9 cellular contexts compared by ENCODE assay signal in genomic region chr12:51863921-51864700, GRCh38. TPM values are rescaled to one million over a fixed set of nuclear protein-coding genes. Genes with fewer than 3 reads are reported as not detected.
DNase-seq lines count a peak whose midpoint lies in the region; ATAC-seq lines count a peak whose summit lies in the region.
"Had no signal": no experiment of that assay in that cellular context is flagged by ENCODE, and none has a peak within 500 bp of the region (broad histone marks: within the 10 kb centered on the region; RNA-seq: fewer than 3 reads in every experiment).

No MANE protein-coding gene starts in this region.

- DNase-seq in COLO668 (lab: John Stamatoyannopoulos, UW; ENCODE audit: unreplicated experiment) (peak; percentile 6), NCI-H82 treated with DMSO at 0.1 percent for 48 hours (lab: John Stamatoyannopoulos, UW; ENCODE audit: unreplicated experiment) (peak; percentile 81), occipital lobe (lab: John Stamatoyannopoulos, UW) (peak; percentile 30), NCI-H1930 (lab: John Stamatoyannopoulos, UW) (no peak)
- no peak for DNase-seq in activated T-helper 2 cell treated with anti-CD3 and anti-CD28 coated beads, Interferon-gamma antibody, Interleukin-2, Interleukin-4, amounts not matched to agents 10 μg/mL and 5 μg/mL and 100 μg/mL, durations not matched to agents 14 hours and 24 hours and 36 hours (ENCODE audit: low spot score)
- no peak for DNase-seq in activated CD4-positive, alpha-beta T cell treated with anti-CD3 and anti-CD28 coated beads, Interleukin-2, amount 50 U/mL, for 4 hours

- H3K27me3 Mint-ChIP-seq in activated T-helper 2 cell treated with anti-CD3 and anti-CD28 coated beads, Interferon-gamma antibody, Interleukin-2, Interleukin-4, amounts not matched to agents 10 μg/mL and 5 μg/mL and 100 μg/mL, durations not matched to agents 14 hours and 24 hours and 36 hours (ENCODE audit: low read depth): peaks cover 56% of the 10 kb centered on the region

- ATAC-seq in esophagus mucosa (peak; percentile 32), HG03342 (IDR thresholded peaks at IDR 0.05; ENCODE audit: unreplicated experiment) (no peak)

- H3K4me3 Mint-ChIP-seq in activated T-helper 2 cell treated with anti-CD3 and anti-CD28 coated beads, Interferon-gamma antibody, Interleukin-2, Interleukin-4, amounts not matched to agents 10 μg/mL and 5 μg/mL and 100 μg/mL, durations not matched to agents 14 hours and 24 hours and 36 hours (ENCODE audit: low read depth): no peak overlapping the region

- no peaks in the 10 kb centered on the region for H3K36me3 Mint-ChIP-seq in activated T-helper 2 cell treated with anti-CD3 and anti-CD28 coated beads, Interferon-gamma antibody, Interleukin-2, Interleukin-4, amounts not matched to agents 10 μg/mL and 5 μg/mL and 100 μg/mL, durations not matched to agents 14 hours and 24 hours and 36 hours (ENCODE audit: low read depth)

- no peaks in the 10 kb centered on the region for H3K9me3 Mint-ChIP-seq in activated T-helper 2 cell treated with anti-CD3 and anti-CD28 coated beads, Interferon-gamma antibody, Interleukin-2, Interleukin-4, amounts not matched to agents 10 μg/mL and 5 μg/mL and 100 μg/mL, durations not matched to agents 14 hours and 24 hours and 36 hours

- no peaks in the 10 kb centered on the region for H3K4me1 Mint-ChIP-seq in activated T-helper 2 cell treated with anti-CD3 and anti-CD28 coated beads, Interferon-gamma antibody, Interleukin-2, Interleukin-4, amounts not matched to agents 10 μg/mL and 5 μg/mL and 100 μg/mL, durations not matched to agents 14 hours and 24 hours and 36 hours (ENCODE audit: low read depth)

- intact Hi-C loops in activated T-helper 2 cell treated with anti-CD3 and anti-CD28 coated beads, Interferon-gamma antibody, Interleukin-2, Interleukin-4, amounts not matched to agents 10 μg/mL and 5 μg/mL and 100 μg/mL, durations not matched to agents 14 hours and 24 hours and 36 hours (cut with micrococcal nuclease): no loop called here

- no peak overlapping the region for H3K27ac Mint-ChIP-seq in activated T-helper 2 cell treated with anti-CD3 and anti-CD28 coated beads, Interferon-gamma antibody, Interleukin-2, Interleukin-4, amounts not matched to agents 10 μg/mL and 5 μg/mL and 100 μg/mL, durations not matched to agents 14 hours and 24 hours and 36 hours

RNA-seq across cellular contexts. Expression of gene FIGNL2, which starts 15.6 kb away (rescaled TPM):
- 0.16 TPM for total RNA-seq in esophagus mucosa
- total RNA-seq in occipital lobe: 0.47 TPM
- 0.30 TPM in 2 replicates for total RNA-seq in activated T-helper 2 cell treated with anti-CD3 and anti-CD28 coated beads, Interferon-gamma antibody, Interleukin-2, Interleukin-4, amounts not matched to agents 10 μg/mL and 5 μg/mL and 100 μg/mL, durations not matched to agents 14 hours and 24 hours and 36 hours

RNA-seq across cellular contexts. Expression of gene ANKRD33, which starts 23.8 kb away (rescaled TPM):
- total RNA-seq in esophagus mucosa (not detected), occipital lobe (not detected)
- total RNA-seq in activated T-helper 2 cell treated with anti-CD3 and anti-CD28 coated beads, Interferon-gamma antibody, Interleukin-2, Interleukin-4, amounts not matched to agents 10 μg/mL and 5 μg/mL and 100 μg/mL, durations not matched to agents 14 hours and 24 hours and 36 hours: not detected in 2 replicates
- total RNA-seq: temporal lobe had no signal

RNA-seq across cellular contexts. Expression of gene ACVRL1, which starts 43.2 kb away (rescaled TPM):
- total RNA-seq in esophagus mucosa: 4.9 TPM
- 11.5 TPM for total RNA-seq in occipital lobe
- not detected in 2 replicates for total RNA-seq in activated T-helper 2 cell treated with anti-CD3 and anti-CD28 coated beads, Interferon-gamma antibody, Interleukin-2, Interleukin-4, amounts not matched to agents 10 μg/mL and 5 μg/mL and 100 μg/mL, durations not matched to agents 14 hours and 24 hours and 36 hours

Comparison
In these comparisons a context has a peak if more than half of its experiments do, and no peak if none do; other contexts are left out.
1. DNase-seq: peak in COLO668 (single experiment), NCI-H82 treated with DMSO at 0.1 percent for 48 hours (single experiment) and occipital lobe (single experiment); none in activated T-helper 2 cell treated with anti-CD3 and anti-CD28 coated beads, Interferon-gamma antibody, Interleukin-2, Interleukin-4, amounts not matched to agents 10 μg/mL and 5 μg/mL and 100 μg/mL, durations not matched to agents 14 hours and 24 hours and 36 hours (single experiment), activated CD4-positive, alpha-beta T cell treated with anti-CD3 and anti-CD28 coated beads, Interleukin-2, amount 50 U/mL, for 4 hours (0 of 2) and NCI-H1930 (0 of 2).